Comparison of ENCODE assay signal across 8 cellular contexts in the genomic region with DNA sequence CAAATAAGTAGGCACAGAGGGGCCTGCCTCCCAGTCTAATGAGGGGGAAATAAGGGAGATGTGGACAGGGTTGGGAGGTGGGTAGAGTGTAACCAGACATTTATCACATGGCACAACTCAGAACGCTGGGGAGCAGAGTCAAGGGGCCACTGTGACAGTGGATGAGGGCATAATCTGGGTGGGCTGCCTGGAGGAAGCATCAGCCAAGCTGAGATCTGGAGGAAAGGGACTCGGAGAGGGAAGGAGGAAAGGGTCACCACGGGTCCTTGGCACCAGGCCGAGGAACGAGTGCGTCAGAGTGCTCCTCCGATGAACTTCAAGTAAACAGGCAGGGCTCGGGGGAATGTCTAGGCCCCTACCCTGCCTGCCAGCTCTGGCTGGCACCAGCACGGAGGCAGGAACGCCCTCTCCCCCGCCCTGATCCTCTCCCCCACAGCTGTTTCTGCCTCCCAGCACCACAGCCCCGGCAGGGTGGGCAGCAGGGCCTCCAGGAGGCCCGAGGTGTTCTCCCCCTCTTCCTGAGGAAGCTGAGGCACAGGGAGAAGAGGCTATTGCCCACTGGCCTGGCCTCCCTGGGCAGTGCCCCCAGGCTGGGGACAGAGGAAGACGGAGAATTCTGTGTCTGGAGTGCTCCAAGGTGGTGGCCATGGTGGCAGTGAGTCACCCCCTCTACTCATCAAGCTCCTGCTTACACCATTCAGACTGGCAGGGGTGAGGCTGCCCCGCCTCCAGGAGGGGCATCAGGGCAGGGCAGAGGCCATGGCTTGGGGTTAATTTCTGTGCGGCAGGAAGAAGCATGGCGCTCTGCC. TPM values are rescaled to one million over a fixed set of nuclear protein-coding genes. Genes with fewer than 3 reads are reported as not detected.
A peak's percentile ranks its signal among the peaks of the same experiment; 100 is the strongest.
DNase-seq lines count a peak whose midpoint lies in the region; ATAC-seq and TF ChIP-seq lines count a peak whose summit lies in the region.

No MANE protein-coding gene starts in this region.

- H3K27ac ChIP-seq in layer of hippocampus (ENCODE audit: low read depth, low read length) (peak overlapping the region; percentile 52), vagina (peak overlapping the region; percentile 85)

- no peaks in the 10 kb centered on the region for H3K9me3 Mint-ChIP-seq in activated naive CD8-positive, alpha-beta T cell treated with anti-CD3 and anti-CD28 coated beads, Interleukin-2, amount 10 ng/mL, durations not matched to agents 7 days and 5 days
- no peaks in the 10 kb centered on the region for H3K9me3 Mint-ChIP-seq in activated naive CD8-positive, alpha-beta T cell treated with anti-CD3 and anti-CD28 coated beads for 36 hours

- DNase-seq in activated naive CD8-positive, alpha-beta T cell treated with anti-CD3 and anti-CD28 coated beads, Interleukin-2, amount 10 ng/mL, durations not matched to agents 7 days and 5 days, result no peak
- DNase-seq in activated naive CD8-positive, alpha-beta T cell treated with anti-CD3 and anti-CD28 coated beads for 36 hours, result no peak
- DNase-seq in amniotic epithelial cell (ENCODE audit: low read depth) (peak; percentile 94), vagina (ENCODE audit: extremely low spot score in 2 of 2) (no peak), germinal center (ENCODE audit: low spot score) (no peak), SIG-M5 (lab: John Stamatoyannopoulos, UW) (no peak)

- H3K4me1 Mint-ChIP-seq in activated naive CD8-positive, alpha-beta T cell treated with anti-CD3 and anti-CD28 coated beads, Interleukin-2, amount 10 ng/mL, durations not matched to agents 7 days and 5 days, result peaks cover 7% of the 10 kb centered on the region
- H3K4me1 Mint-ChIP-seq in activated naive CD8-positive, alpha-beta T cell treated with anti-CD3 and anti-CD28 coated beads for 36 hours, result peaks cover 6% of the 10 kb centered on the region

- intact Hi-C loops in vagina (cut with DNase I), result no loop called here

- no peak overlapping the region for H3K4me3 Mint-ChIP-seq in activated naive CD8-positive, alpha-beta T cell treated with anti-CD3 and anti-CD28 coated beads, Interleukin-2, amount 10 ng/mL, durations not matched to agents 7 days and 5 days
- H3K4me3 Mint-ChIP-seq in activated naive CD8-positive, alpha-beta T cell treated with anti-CD3 and anti-CD28 coated beads for 36 hours, result no peak overlapping the region

- TF ChIP-seq POLR2A in vagina (IDR thresholded peaks at IDR 0.05), result no peak

- ATAC-seq in activated naive CD8-positive, alpha-beta T cell treated with anti-CD3 and anti-CD28 coated beads, Interleukin-2, amount 10 ng/mL, durations not matched to agents 7 days and 5 days (ENCODE audit: low read depth), result peak; percentile 23
- ATAC-seq in GM21390 (IDR thresholded peaks at IDR 0.05; ENCODE audit: unreplicated experiment), result no peak

- peaks cover 72% of the 10 kb centered on the region for H3K4me1 ChIP-seq in vagina

- H3K27ac Mint-ChIP-seq in activated naive CD8-positive, alpha-beta T cell treated with anti-CD3 and anti-CD28 coated beads, Interleukin-2, amount 10 ng/mL, durations not matched to agents 7 days and 5 days, result no peak overlapping the region
- H3K27ac Mint-ChIP-seq in activated naive CD8-positive, alpha-beta T cell treated with anti-CD3 and anti-CD28 coated beads for 36 hours, result no peak overlapping the region

- no peak for TF ChIP-seq CTCF in vagina (IDR thresholded peaks at IDR 0.05)

- peaks cover 3% of the 10 kb centered on the region for H3K27me3 Mint-ChIP-seq in activated naive CD8-positive, alpha-beta T cell treated with anti-CD3 and anti-CD28 coated beads, Interleukin-2, amount 10 ng/mL, durations not matched to agents 7 days and 5 days
- H3K27me3 Mint-ChIP-seq in activated naive CD8-positive, alpha-beta T cell treated with anti-CD3 and anti-CD28 coated beads for 36 hours, result no peaks in the 10 kb centered on the region

- no peaks in the 10 kb centered on the region for H3K27me3 ChIP-seq in layer of hippocampus (ENCODE audit: control insufficient read depth, insufficient read depth, low read length)
- no peaks in the 10 kb centered on the region for H3K27me3 ChIP-seq in vagina

- H3K9me3 ChIP-seq in vagina, result no peaks in the 10 kb centered on the region

- H3K36me3 Mint-ChIP-seq in activated naive CD8-positive, alpha-beta T cell treated with anti-CD3 and anti-CD28 coated beads, Interleukin-2, amount 10 ng/mL, durations not matched to agents 7 days and 5 days, result no peaks in the 10 kb centered on the region
- H3K36me3 Mint-ChIP-seq in activated naive CD8-positive, alpha-beta T cell treated with anti-CD3 and anti-CD28 coated beads for 36 hours, result no peaks in the 10 kb centered on the region

- H3K36me3 ChIP-seq in vagina, result no peaks in the 10 kb centered on the region

- POLR2A ChIA-PET in activated naive CD8-positive, alpha-beta T cell treated with anti-CD3 and anti-CD28 coated beads, Interleukin-2, amount 10 ng/mL, durations not matched to agents 7 days and 5 days (lab: Charles Lee), result no interaction called here

- no peak overlapping the region for H3K4me3 ChIP-seq in vagina

RNA-seq across cellular contexts. Expression of a gene that starts 4.2 kb away (rescaled TPM):
- under 1 TPM; 0.45 to 0.61 TPM for total RNA-seq in activated naive CD8-positive, alpha-beta T cell treated with anti-CD3 and anti-CD28 coated beads, Interleukin-2, amount 10 ng/mL, durations not matched to agents 7 days and 5 days
- not detected for total RNA-seq in activated naive CD8-positive, alpha-beta T cell treated with anti-CD3 and anti-CD28 coated beads for 36 hours
- total RNA-seq in vagina, result 22.1 TPM

RNA-seq across cellular contexts. Expression of a gene that starts 10.5 kb away (rescaled TPM):
- 10 to 100 TPM; 35.1 to 42.6 TPM for total RNA-seq in activated naive CD8-positive, alpha-beta T cell treated with anti-CD3 and anti-CD28 coated beads, Interleukin-2, amount 10 ng/mL, durations not matched to agents 7 days and 5 days
- total RNA-seq in activated naive CD8-positive, alpha-beta T cell treated with anti-CD3 and anti-CD28 coated beads for 36 hours, result 10 to 100 TPM; 11.6 to 13.1 TPM
- 30.4 TPM for total RNA-seq in vagina

RNA-seq across cellular contexts. Expression of a gene that starts 16.1 kb away (rescaled TPM):
- total RNA-seq in activated naive CD8-positive, alpha-beta T cell treated with anti-CD3 and anti-CD28 coated beads, Interleukin-2, amount 10 ng/mL, durations not matched to agents 7 days and 5 days, result 100 to 1,000 TPM; 117 to 128 TPM
- 100 to 1,000 TPM; 109 to 126 TPM for total RNA-seq in activated naive CD8-positive, alpha-beta T cell treated with anti-CD3 and anti-CD28 coated beads for 36 hours
- total RNA-seq in vagina, result 118 TPM

RNA-seq across cellular contexts. Expression of a gene that starts 24.5 kb away (rescaled TPM):
- total RNA-seq in activated naive CD8-positive, alpha-beta T cell treated with anti-CD3 and anti-CD28 coated beads, Interleukin-2, amount 10 ng/mL, durations not matched to agents 7 days and 5 days, result 100 to 1,000 TPM; 297 to 308 TPM
- 100 to 1,000 TPM; 108 to 113 TPM for total RNA-seq in activated naive CD8-positive, alpha-beta T cell treated with anti-CD3 and anti-CD28 coated beads for 36 hours
- 121 TPM for total RNA-seq in vagina

Comparison
In these comparisons a context has a peak if more than half of its experiments do, and no peak if none do; other contexts are left out.
1. RNA of a gene that starts 4.2 kb away (total RNA-seq): 22.1 TPM in vagina (single experiment); 0.45 to 0.61 TPM in activated naive CD8-positive, alpha-beta T cell treated with anti-CD3 and anti-CD28 coated beads, Interleukin-2, amount 10 ng/mL, durations not matched to agents 7 days and 5 days and not detected in activated naive CD8-positive, alpha-beta T cell treated with anti-CD3 and anti-CD28 coated beads for 36 hours; every median in the first group is over 10 times any median in the second.